ENCODE assay signal across 27 cellular contexts in genomic region chr18:36525913-36526312, GRCh38.
"Had no signal": no experiment of that assay in that cellular context is flagged by ENCODE, and none has a peak within 500 bp of the region (broad histone marks: within the 10 kb centered on the region; RNA-seq: fewer than 3 reads in every experiment).

No MANE protein-coding gene starts in this region.

- H3K4me3 ChIP-seq: colonic mucosa, esophagus squamous epithelium, gastroesophageal sphincter, heart right ventricle, left lung, lower lobe of right lung, mucosa of descending colon had no signal

- H3K4me1 Mint-ChIP-seq: mesothelial cell of epicardium, naive B cell had no signal

- FAIRE-seq: endometrium, frontal cortex, islet of Langerhans, keratinocyte had no signal

- H3K36me3 Mint-ChIP-seq: mesothelial cell of epicardium, naive B cell had no signal

- H3K4me3 Mint-ChIP-seq: dendritic cell treated with granulocyte-macrophage colony-stimulating factor and Interleukin-4, amounts not matched to agents 40 ng/mL and 50 ng/mL, for 4 days; effector memory CD8-positive, alpha-beta T cell; endodermal cell; mesothelial cell of epicardium; naive B cell had no signal

- H3K27me3 ChIP-seq: colonic mucosa, esophagus squamous epithelium, foreskin keratinocyte, gastroesophageal sphincter, heart right ventricle, left lung had no signal

- ATAC-seq: effector memory CD8-positive, alpha-beta T cell; esophagus mucosa; foreskin keratinocyte; gastroesophageal sphincter; heart right ventricle; left cardiac atrium; left lung; left ventricle myocardium superior; lower lobe of right lung; mucosa of descending colon had no signal

- H3K4me1 ChIP-seq: colonic mucosa, esophagus squamous epithelium, foreskin keratinocyte, gastroesophageal sphincter, left lung, lower lobe of right lung had no signal

- H3K27ac Mint-ChIP-seq: dendritic cell treated with granulocyte-macrophage colony-stimulating factor and Interleukin-4, amounts not matched to agents 40 ng/mL and 50 ng/mL, for 4 days; effector memory CD8-positive, alpha-beta T cell; endodermal cell; mesothelial cell of epicardium; naive B cell had no signal

- H3K36me3 ChIP-seq: colonic mucosa, esophagus squamous epithelium, gastroesophageal sphincter, heart right ventricle, left lung, lower lobe of right lung had no signal

- H3K9me3 ChIP-seq: colonic mucosa, esophagus squamous epithelium, gastroesophageal sphincter, heart right ventricle, left lung, lower lobe of right lung, mucosa of descending colon had no signal

- H3K27me3 Mint-ChIP-seq: dendritic cell treated with granulocyte-macrophage colony-stimulating factor and Interleukin-4, amounts not matched to agents 40 ng/mL and 50 ng/mL, for 4 days had no signal

- H3K9me3 Mint-ChIP-seq: dendritic cell treated with granulocyte-macrophage colony-stimulating factor and Interleukin-4, amounts not matched to agents 40 ng/mL and 50 ng/mL, for 4 days; effector memory CD8-positive, alpha-beta T cell; endodermal cell; mesothelial cell of epicardium had no signal

- DNase-seq: colonic mucosa; cortex of kidney; effector CD8-positive, alpha-beta T cell; effector memory CD8-positive, alpha-beta T cell; endodermal cell; erythroblast; esophagus squamous epithelium; foreskin keratinocyte; glutamatergic neuron; heart right ventricle; hippocampal formation; left cardiac atrium; left lung; left ventricle myocardium superior; lower lobe of right lung; mesenchymal stem cell; mucosa of descending colon; naive B cell had no signal

- H3K27ac ChIP-seq: colonic mucosa, epithelial cell of prostate, esophagus squamous epithelium, foreskin keratinocyte, gastroesophageal sphincter, heart right ventricle, left lung, lower lobe of right lung had no signal
